Comparison of ENCODE assay signal across 8 cellular contexts in genomic region chr6:111997078-111997862, GRCh38. TPM values are rescaled to one million over a fixed set of nuclear protein-coding genes. Genes with fewer than 3 reads are reported as not detected.
DNase-seq lines count a peak whose midpoint lies in the region; ATAC-seq and TF ChIP-seq lines count a peak whose summit lies in the region.

No MANE protein-coding gene starts in this region.

- no peaks in the 10 kb centered on the region for H3K27me3 Mint-ChIP-seq in activated T-helper 2 cell treated with anti-CD3 and anti-CD28 coated beads, Interferon-gamma antibody, Interleukin-2, Interleukin-4, amounts not matched to agents 10 μg/mL and 5 μg/mL and 100 μg/mL, durations not matched to agents 14 hours and 24 hours and 36 hours (ENCODE audit: low read depth)

- peak overlapping the region; percentile 13; the same call in 1 of the 2 replicates for H2AFZ ChIP-seq in MM.1S (ENCODE audit: low read length)

- no peaks in the 10 kb centered on the region for H3K36me3 Mint-ChIP-seq in activated T-helper 2 cell treated with anti-CD3 and anti-CD28 coated beads, Interferon-gamma antibody, Interleukin-2, Interleukin-4, amounts not matched to agents 10 μg/mL and 5 μg/mL and 100 μg/mL, durations not matched to agents 14 hours and 24 hours and 36 hours (ENCODE audit: low read depth)

- peaks cover 37% of the 10 kb centered on the region for H3K4me1 Mint-ChIP-seq in activated T-helper 2 cell treated with anti-CD3 and anti-CD28 coated beads, Interferon-gamma antibody, Interleukin-2, Interleukin-4, amounts not matched to agents 10 μg/mL and 5 μg/mL and 100 μg/mL, durations not matched to agents 14 hours and 24 hours and 36 hours (ENCODE audit: low read depth)

- no peaks in the 10 kb centered on the region for H4K20me1 ChIP-seq in MM.1S (ENCODE audit: insufficient read depth, low read length)

- H3K9me3 Mint-ChIP-seq in activated T-helper 2 cell treated with anti-CD3 and anti-CD28 coated beads, Interferon-gamma antibody, Interleukin-2, Interleukin-4, amounts not matched to agents 10 μg/mL and 5 μg/mL and 100 μg/mL, durations not matched to agents 14 hours and 24 hours and 36 hours: no peaks in the 10 kb centered on the region

- H3K4me1 ChIP-seq in MM.1S (ENCODE audit: low read length) (peaks cover 5% of the 10 kb centered on the region; the same call in 1 of the 2 replicates), RWPE2 (ENCODE audit: insufficient read depth, poor library complexity, severe bottlenecking) (peaks cover 20% of the 10 kb centered on the region), testis (no peaks in the 10 kb centered on the region)

- intact Hi-C loops in activated T-helper 2 cell treated with anti-CD3 and anti-CD28 coated beads, Interferon-gamma antibody, Interleukin-2, Interleukin-4, amounts not matched to agents 10 μg/mL and 5 μg/mL and 100 μg/mL, durations not matched to agents 14 hours and 24 hours and 36 hours (cut with micrococcal nuclease): loop anchor here (1.0 to 10.0 kb wide), 3 partner anchors 46 to 512 kb away; partner anchors contain the start of gene REV3L
- intact Hi-C loops in testis (cut with DNase I; ENCODE audit: low total_unique reads): loop anchor here (5.0 kb wide), 1 partner anchor 285 kb away; no protein-coding TSS in a partner anchor

- 6 to 12% methylated on average over 24 of the region's 24 CpGs for WGBS in testis, 2 donors

- no peaks in the 10 kb centered on the region for H3K36me3 ChIP-seq in MM.1S (replicated peaks; ENCODE audit: insufficient read depth, low read length)
- no peaks in the 10 kb centered on the region for H3K36me3 ChIP-seq in RWPE2 (ENCODE audit: low read depth)
- no peaks in the 10 kb centered on the region for H3K36me3 ChIP-seq in testis (ENCODE audit: low read depth, missing control alignments)

- no peak overlapping the region for H3K27ac ChIP-seq in MM.1S (ENCODE audit: low read length)
- H3K27ac ChIP-seq in RWPE2 (ENCODE audit: poor library complexity, severe bottlenecking): no peak overlapping the region
- H3K27ac ChIP-seq in testis: peak overlapping the region in 1 of 2 donors; percentile 25

- no peaks in the 10 kb centered on the region for H3K79me2 ChIP-seq in MM.1S (ENCODE audit: low read length)

- H3K27me3 ChIP-seq in MM.1S (replicated peaks; ENCODE audit: insufficient read depth, low read length) (no peaks in the 10 kb centered on the region), RWPE2 (ENCODE audit: insufficient read depth, poor library complexity, severe bottlenecking) (no peaks in the 10 kb centered on the region), testis (no peaks in the 10 kb centered on the region)

- H3K9ac ChIP-seq in MM.1S (ENCODE audit: low read length): no peak overlapping the region

- peak overlapping the region; percentile 61; the same call in 1 of the 2 replicates for H3K4me2 ChIP-seq in MM.1S (ENCODE audit: low read depth, low read length)

- peak; percentile 75 for DNase-seq in COLO668 (lab: John Stamatoyannopoulos, UW; ENCODE audit: unreplicated experiment)
- peak; percentile 74 for DNase-seq in MM.1S
- peak; percentile 83 for DNase-seq in RWPE2 (ENCODE audit: low spot score)
- peak; percentile 69 for DNase-seq in activated T-helper 2 cell treated with anti-CD3 and anti-CD28 coated beads, Interferon-gamma antibody, Interleukin-2, Interleukin-4, amounts not matched to agents 10 μg/mL and 5 μg/mL and 100 μg/mL, durations not matched to agents 14 hours and 24 hours and 36 hours (ENCODE audit: low spot score)
- DNase-seq in fibroblast of villous mesenchyme (ENCODE audit: low read depth): peak; percentile 84
- DNase-seq in occipital lobe (lab: John Stamatoyannopoulos, UW): peak; percentile 69
- peak; percentile 90 for DNase-seq in testis

- H3K4me3 Mint-ChIP-seq in activated T-helper 2 cell treated with anti-CD3 and anti-CD28 coated beads, Interferon-gamma antibody, Interleukin-2, Interleukin-4, amounts not matched to agents 10 μg/mL and 5 μg/mL and 100 μg/mL, durations not matched to agents 14 hours and 24 hours and 36 hours (ENCODE audit: low read depth): no peak overlapping the region

- ATAC-seq in GM21526 (IDR thresholded peaks at IDR 0.05; ENCODE audit: low FRiP score, unreplicated experiment) (peak; percentile 78), RWPE2 (ENCODE audit: low read depth) (peak; percentile 92)

- H3K9me3 ChIP-seq in MM.1S (replicated peaks; ENCODE audit: insufficient read depth, low read length) (no peaks in the 10 kb centered on the region), RWPE2 (ENCODE audit: severe bottlenecking) (no peaks in the 10 kb centered on the region), testis (no peaks in the 10 kb centered on the region)

- TF ChIP-seq POLR2A in testis (IDR thresholded peaks at IDR 0.05): no peak

- no peaks in the 10 kb centered on the region for H3K9me2 ChIP-seq in MM.1S (replicated peaks; ENCODE audit: insufficient read depth, low read length)

- H3K27ac Mint-ChIP-seq in activated T-helper 2 cell treated with anti-CD3 and anti-CD28 coated beads, Interferon-gamma antibody, Interleukin-2, Interleukin-4, amounts not matched to agents 10 μg/mL and 5 μg/mL and 100 μg/mL, durations not matched to agents 14 hours and 24 hours and 36 hours: no peak overlapping the region

- TF ChIP-seq CTCF in MM.1S (IDR thresholded peaks at IDR 0.05; ENCODE audit: low read length): peak; percentile 90
- peak; percentile 95 for TF ChIP-seq CTCF in RWPE2 (IDR thresholded peaks at IDR 0.05; ENCODE audit: poor library complexity, severe bottlenecking)
- TF ChIP-seq CTCF in fibroblast of villous mesenchyme (IDR thresholded peaks at IDR 0.05; ENCODE audit: insufficient read depth, low read depth, low read length): peak; percentile 92
- TF ChIP-seq CTCF in testis (IDR thresholded peaks at IDR 0.05): peak; percentile 78 to 88 (median 85)

- no peaks in the 10 kb centered on the region for H3F3A ChIP-seq in MM.1S (ENCODE audit: insufficient read depth, low read length)

- H3K4me3 ChIP-seq in MM.1S (ENCODE audit: low read length): no peak overlapping the region
- H3K4me3 ChIP-seq in RWPE2 (ENCODE audit: severe bottlenecking): no peak overlapping the region
- no peak overlapping the region for H3K4me3 ChIP-seq in fibroblast of villous mesenchyme (ENCODE audit: low read depth, low read length)
- H3K4me3 ChIP-seq in testis: peak overlapping the region; percentile 1 to 29

RNA-seq across cellular contexts. Expression of gene CCN6, which starts 56.6 kb away (rescaled TPM):
- 0.34 TPM in 1 of 2 replicates, not detected in the other for total RNA-seq in activated T-helper 2 cell treated with anti-CD3 and anti-CD28 coated beads, Interferon-gamma antibody, Interleukin-2, Interleukin-4, amounts not matched to agents 10 μg/mL and 5 μg/mL and 100 μg/mL, durations not matched to agents 14 hours and 24 hours and 36 hours
- not detected in 2 replicates for total RNA-seq in fibroblast of villous mesenchyme
- not detected for total RNA-seq in occipital lobe
- total RNA-seq in testis: 1 to 10 TPM in 1 of 2 donors, under 1 TPM in 1; 0.99 to 3.5 TPM
- 6.8 TPM for polyA plus RNA-seq in testis (ENCODE audit: insufficient read depth, low read depth, low replicate concordance)

Comparison
In these comparisons a context has a peak if more than half of its experiments do, and no peak if none do; other contexts are left out.
1. H3K4me3 ChIP-seq: peak in testis (2 of 2); none in MM.1S (single experiment), RWPE2 (single experiment) and fibroblast of villous mesenchyme (single experiment).
2. Peak in every context shown above with its lines, with median percentiles within 50 percentile points of each other: DNase-seq and CTCF ChIP-seq.